In genomic region chr11:74948898-74949747, GRCh38 we compare ENCODE assay signal across 8 cellular contexts. TPM values are rescaled to one million over a fixed set of nuclear protein-coding genes. Genes with fewer than 3 reads are reported as not detected.
DNase-seq lines count a peak whose midpoint lies in the region; ATAC-seq and TF ChIP-seq lines count a peak whose summit lies in the region.

Gene SPCS2 (plus strand): TSS chr11:74949266. CDS start chr11:74949286, 20 bp downstream.
Gene XRRA1 (minus strand): TSS chr11:74949091. CDS start chr11:74940878, 8,213 bp downstream.

- peak; percentile 90 for DNase-seq in DMS 273 treated with DMSO at 0.1 percent for 48 hours (lab: John Stamatoyannopoulos, UW)
- peak; percentile 53 for DNase-seq in OCI-M2 (lab: John Stamatoyannopoulos, UW; ENCODE audit: unreplicated experiment)
- peak; percentile 95 for DNase-seq in activated T-cell treated with anti-CD3 and anti-CD28 coated beads, Interleukin-2, amount 50 U/mL, for 1 hour
- peak; percentile 80 for DNase-seq in epithelial cell of proximal tubule (ENCODE audit: low read depth)
- DNase-seq in mucosa of gallbladder (ENCODE audit: low spot score): peak; percentile 99
- peak; percentile 94 to 98 for DNase-seq in stimulated activated CD8-positive, alpha-beta memory T cell treated with anti-CD3 and anti-CD28 coated beads, Interleukin-4, amount 100 ng/mL, for 4 hours (ENCODE audit: low read depth in 2 of 2, low spot score in 1 of 2)

- TF ChIP-seq CTCF in epithelial cell of proximal tubule (conservative IDR thresholded peaks at IDR 0.05; ENCODE audit: low read depth, low read length): no peak

- peak within 1 kb of the TSS; percentile 95 to 98 (median 97) for H3K4me3 Mint-ChIP-seq in IgD-negative memory B cell

- H3K27me3 Mint-ChIP-seq in IgD-negative memory B cell: no peaks in the 10 kb centered on the region

- no peaks in the 10 kb centered on the region for H3K9me3 Mint-ChIP-seq in IgD-negative memory B cell

- H3K4me1 Mint-ChIP-seq in IgD-negative memory B cell: peaks cover 36 to 50% (median 45%) of the 10 kb centered on the region in 3 donors

- peaks cover 4% of the 10 kb centered on the region for H3K36me3 Mint-ChIP-seq in IgD-negative memory B cell

- peak within 1 kb of the TSS; percentile 95 to 99 (median 98) for H3K27ac Mint-ChIP-seq in IgD-negative memory B cell

- peak; percentile 92 for ATAC-seq in GM21529 (IDR thresholded peaks at IDR 0.05; ENCODE audit: unreplicated experiment)

- H3K4me3 ChIP-seq in epithelial cell of proximal tubule (ENCODE audit: low read depth, low read length): peak within 1 kb of the TSS; percentile 99

RNA-seq across cellular contexts. Expression of gene SPCS2, which starts in this region (rescaled TPM):
- 322 TPM for polyA plus RNA-seq in IgD-negative memory B cell
- total RNA-seq in epithelial cell of proximal tubule: 40.1 and 42.8 TPM in 2 replicates
- 145 TPM for total RNA-seq in mucosa of gallbladder

RNA-seq across cellular contexts. Expression of gene XRRA1, which starts in this region (rescaled TPM):
- 4.8 TPM for polyA plus RNA-seq in IgD-negative memory B cell
- total RNA-seq in epithelial cell of proximal tubule (5.1 and 9.5 TPM in 2 replicates), mucosa of gallbladder (16.2 TPM)

Comparison
In these comparisons a context has a peak if more than half of its experiments do, and no peak if none do; other contexts are left out.
1. Peak in every context shown above with its lines: DNase-seq, ATAC-seq and H3K4me3 ChIP-seq.